In the genomic region with DNA sequence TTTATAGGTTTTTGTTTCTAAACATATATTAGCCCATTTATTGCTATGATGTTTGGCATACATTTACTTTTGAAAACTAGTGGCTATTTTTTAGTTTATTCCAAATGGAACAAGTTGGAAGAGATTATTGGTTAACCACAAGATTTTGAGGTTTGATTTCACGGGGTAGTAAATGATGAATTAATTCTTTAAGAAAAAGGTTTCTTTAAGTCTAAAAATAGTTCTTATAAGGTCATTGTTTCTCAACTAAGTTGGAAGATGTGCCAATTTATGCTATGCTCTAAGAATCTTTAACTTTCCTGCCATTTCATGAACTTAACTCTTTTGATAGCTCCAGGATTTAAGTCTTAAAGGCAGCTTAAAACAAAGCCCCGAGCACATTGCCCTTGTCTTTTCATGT, we compare ENCODE assay signal across 25 cellular contexts.
"Had no signal": no experiment of that assay in that cellular context is flagged by ENCODE, and none has a peak within 500 bp of the region (broad histone marks: within the 10 kb centered on the region; RNA-seq: fewer than 3 reads in every experiment).

No MANE protein-coding gene starts in this region.

- H3K4me1 Mint-ChIP-seq: activated CD4-positive, alpha-beta T cell treated with anti-CD3 and anti-CD28 coated beads, Interleukin-2, amount 10 ng/mL, durations not matched to agents 7 days and 5 days; activated CD8-positive, alpha-beta memory T cell treated with anti-CD3 and anti-CD28 coated beads, Interleukin-2, amount 10 ng/mL, durations not matched to agents 7 days and 5 days; central memory CD8-positive, alpha-beta T cell; naive thymus-derived CD4-positive, alpha-beta T cell; neural crest cell had no signal

- H3K9me3 Mint-ChIP-seq: activated CD4-positive, alpha-beta T cell treated with anti-CD3 and anti-CD28 coated beads, Interleukin-2, amount 10 ng/mL, durations not matched to agents 7 days and 5 days; activated CD8-positive, alpha-beta T cell treated with anti-CD3 and anti-CD28 coated beads for 36 hours; activated T-helper 1 cell treated with anti-CD3 and anti-CD28 coated beads, Interleukin-12 subunit alpha, Interleukin-12 subunit beta, Interleukin-2, Interleukin-4 antibody, amounts not matched to agents 30 ng/mL and 10 ng/mL and 1 ng/mL, durations not matched to agents 14 hours and 24 hours and 36 hours; central memory CD8-positive, alpha-beta T cell had no signal

- H3K36me3 Mint-ChIP-seq: activated CD8-positive, alpha-beta memory T cell treated with anti-CD3 and anti-CD28 coated beads, Interleukin-2, amount 10 ng/mL, durations not matched to agents 7 days and 5 days; naive thymus-derived CD4-positive, alpha-beta T cell had no signal

- H3K4me1 ChIP-seq: breast epithelium, lower lobe of right lung, spleen had no signal

- H3K27me3 ChIP-seq: breast epithelium, sigmoid colon, spleen, upper lobe of right lung had no signal

- FAIRE-seq: TTC549 had no signal

- H3K4me3 ChIP-seq: breast epithelium, coronary artery, lower lobe of right lung, sigmoid colon, spleen, upper lobe of right lung had no signal

- H3K4me3 Mint-ChIP-seq: activated CD4-positive, alpha-beta T cell treated with anti-CD3 and anti-CD28 coated beads, Interleukin-2, amount 10 ng/mL, durations not matched to agents 7 days and 5 days; activated CD8-positive, alpha-beta memory T cell treated with anti-CD3 and anti-CD28 coated beads, Interleukin-2, amount 10 ng/mL, durations not matched to agents 7 days and 5 days; activated CD8-positive, alpha-beta T cell treated with anti-CD3 and anti-CD28 coated beads for 36 hours; activated T-helper 1 cell treated with anti-CD3 and anti-CD28 coated beads, Interleukin-12 subunit alpha, Interleukin-12 subunit beta, Interleukin-2, Interleukin-4 antibody, amounts not matched to agents 30 ng/mL and 10 ng/mL and 1 ng/mL, durations not matched to agents 14 hours and 24 hours and 36 hours; central memory CD8-positive, alpha-beta T cell; naive thymus-derived CD4-positive, alpha-beta T cell; neural crest cell had no signal

- H3K27ac ChIP-seq: breast epithelium, coronary artery, epithelial cell of prostate, lower lobe of right lung, sigmoid colon, spleen, upper lobe of right lung, WERI-Rb-1 had no signal

- DNase-seq: activated CD4-positive, alpha-beta T cell treated with anti-CD3 and anti-CD28 coated beads, Interleukin-2, amount 10 ng/mL, durations not matched to agents 7 days and 5 days; activated CD4-positive, CD25-positive, alpha-beta regulatory T cell treated with anti-CD3 and anti-CD28 coated beads, Interleukin-2, amount 50 U/mL, for 72 hours; activated CD8-positive, alpha-beta memory T cell treated with anti-CD3 and anti-CD28 coated beads, Interleukin-2, amount 10 ng/mL, durations not matched to agents 7 days and 5 days; activated CD8-positive, alpha-beta T cell treated with anti-CD3 and anti-CD28 coated beads for 36 hours; activated gamma-delta T cell; activated naive CD4-positive, alpha-beta T cell treated with anti-CD3 and anti-CD28 coated beads, Interleukin-2, amount 50 U/mL, for 16 hours; activated T-cell treated with anti-CD3 and anti-CD28 coated beads for 4 hours; aorta; foreskin fibroblast; lower lobe of right lung; naive thymus-derived CD4-positive, alpha-beta T cell; sigmoid colon; spleen; stimulated activated CD4-positive, alpha-beta T cell treated with anti-CD3 and anti-CD28 coated beads, Interleukin-4, amount 100 ng/mL, for 1 hour; stimulated activated naive CD4-positive, alpha-beta T cell treated with Interleukin-2 at 50 U/mL for 16 hours; T-helper 1 cell; upper lobe of right lung; WERI-Rb-1 had no signal

- H3K27ac Mint-ChIP-seq: activated CD4-positive, alpha-beta T cell treated with anti-CD3 and anti-CD28 coated beads, Interleukin-2, amount 10 ng/mL, durations not matched to agents 7 days and 5 days; activated CD8-positive, alpha-beta memory T cell treated with anti-CD3 and anti-CD28 coated beads, Interleukin-2, amount 10 ng/mL, durations not matched to agents 7 days and 5 days; activated CD8-positive, alpha-beta T cell treated with anti-CD3 and anti-CD28 coated beads for 36 hours; activated T-helper 1 cell treated with anti-CD3 and anti-CD28 coated beads, Interleukin-12 subunit alpha, Interleukin-12 subunit beta, Interleukin-2, Interleukin-4 antibody, amounts not matched to agents 30 ng/mL and 10 ng/mL and 1 ng/mL, durations not matched to agents 14 hours and 24 hours and 36 hours; naive thymus-derived CD4-positive, alpha-beta T cell had no signal

- H3K36me3 ChIP-seq: breast epithelium, lower lobe of right lung, sigmoid colon, spleen, upper lobe of right lung, WERI-Rb-1 had no signal

- H3K9me3 ChIP-seq: breast epithelium, lower lobe of right lung, sigmoid colon, spleen, upper lobe of right lung had no signal
